In genomic region chr9:114323849-114324248, GRCh38 we compare ENCODE assay signal across 3 cellular contexts. TPM values are rescaled to one million over a fixed set of nuclear protein-coding genes. Genes with fewer than 3 reads are reported as not detected.
"Had no signal": no experiment of that assay in that cellular context is flagged by ENCODE, and none has a peak within 500 bp of the region (broad histone marks: within the 10 kb centered on the region; RNA-seq: fewer than 3 reads in every experiment).

No MANE protein-coding gene starts in this region.

RNA-seq across cellular contexts. Expression of gene ORM1, which starts 1.0 kb away (rescaled TPM):
- total RNA-seq: GM23338, H1, HT-29 had no signal
- polyA plus RNA-seq: GM23338 had no signal

RNA-seq across cellular contexts. Expression of gene ORM2, which starts 5.8 kb away (rescaled TPM):
- total RNA-seq: H1, HT-29 had no signal
